In genomic region chr19:7513809-7514642, GRCh38 we compare ENCODE assay signal across 1 cellular context.
A peak's percentile ranks its signal among the peaks of the same experiment; 100 is the strongest.
TF ChIP-seq lines count a peak whose summit lies in the region.

No MANE protein-coding gene starts in this region.

TF ChIP-seq in SK-N-SH, 30 proteins besides CTCF, POLR2A, EP300 and RAD21:
- TF ChIP-seq USF1 (IDR thresholded peaks at IDR 0.05; ENCODE audit: borderline replicate concordance, low read depth) (no peak), MXI1 (IDR thresholded peaks at IDR 0.05; ENCODE audit: low read depth, low read length) (peak; percentile 25; the same call in 1 of the 2 replicates), FOXJ3 (CRISPR knock-in tag; IDR thresholded peaks at IDR 0.05) (no peak), POLR2AphosphoS5 (IDR thresholded peaks at IDR 0.05; ENCODE audit: low read depth, low read length) (no peak), RCOR1 (IDR thresholded peaks at IDR 0.05; ENCODE audit: low read length) (peak; percentile 71; the same call in 1 of the 2 replicates), GATA2 (CRISPR knock-in tag; IDR thresholded peaks at IDR 0.05) (peak; percentile 90), CHD2 (IDR thresholded peaks at IDR 0.05; ENCODE audit: low read length, partially characterized antibody) (peak; percentile 49), FOSL2 (IDR thresholded peaks at IDR 0.05; ENCODE audit: borderline replicate concordance, low read depth) (no peak)
